In the genomic region with DNA sequence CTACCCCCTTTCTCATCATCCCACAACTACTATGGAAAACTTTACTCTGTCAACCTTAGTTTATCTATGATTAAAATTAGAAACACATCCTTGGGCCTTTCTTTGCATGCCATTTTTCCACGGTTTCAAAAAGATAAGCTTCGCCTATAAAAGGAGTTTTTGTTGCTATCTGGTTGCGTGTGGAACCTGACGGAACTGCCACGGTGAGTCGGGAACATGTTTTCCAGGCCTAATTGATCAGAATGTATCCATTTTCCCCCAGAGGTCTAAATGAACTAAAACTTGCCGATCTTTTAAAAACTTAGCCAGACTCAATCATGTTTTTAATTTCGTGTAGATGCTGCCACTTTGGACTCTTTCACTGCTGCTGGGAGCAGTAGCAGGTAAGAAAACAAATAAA, we compare ENCODE assay signal across 9 cellular contexts. TPM values are rescaled to one million over a fixed set of nuclear protein-coding genes. Genes with fewer than 3 reads are reported as not detected.
"Had no signal": no experiment of that assay in that cellular context is flagged by ENCODE, and none has a peak within 500 bp of the region (broad histone marks: within the 10 kb centered on the region; RNA-seq: fewer than 3 reads in every experiment).

A gene (plus strand): TSS at position 176 of the 400 bp plus-strand sequence. CDS start 162 bp downstream, at position 338.

- ATAC-seq: K562 had no signal

- FAIRE-seq: HTR-8/SVneo, K562 had no signal

- H3K27ac ChIP-seq: GM23248 had no signal

- DNase-seq: GM23248, GOT3, H7, HCEC 1CT, IMR-90 had no signal

- H3K4me3 ChIP-seq: GM23248, K562 had no signal

RNA-seq across cellular contexts. Expression of the gene that starts here (rescaled TPM):
- total RNA-seq: GM23248, H4, H7, HT-29, IMR-90 had no signal
- polyA plus RNA-seq: GM23248, IMR-90, K562 had no signal
